14 cellular contexts compared by ENCODE assay signal in the genomic region with DNA sequence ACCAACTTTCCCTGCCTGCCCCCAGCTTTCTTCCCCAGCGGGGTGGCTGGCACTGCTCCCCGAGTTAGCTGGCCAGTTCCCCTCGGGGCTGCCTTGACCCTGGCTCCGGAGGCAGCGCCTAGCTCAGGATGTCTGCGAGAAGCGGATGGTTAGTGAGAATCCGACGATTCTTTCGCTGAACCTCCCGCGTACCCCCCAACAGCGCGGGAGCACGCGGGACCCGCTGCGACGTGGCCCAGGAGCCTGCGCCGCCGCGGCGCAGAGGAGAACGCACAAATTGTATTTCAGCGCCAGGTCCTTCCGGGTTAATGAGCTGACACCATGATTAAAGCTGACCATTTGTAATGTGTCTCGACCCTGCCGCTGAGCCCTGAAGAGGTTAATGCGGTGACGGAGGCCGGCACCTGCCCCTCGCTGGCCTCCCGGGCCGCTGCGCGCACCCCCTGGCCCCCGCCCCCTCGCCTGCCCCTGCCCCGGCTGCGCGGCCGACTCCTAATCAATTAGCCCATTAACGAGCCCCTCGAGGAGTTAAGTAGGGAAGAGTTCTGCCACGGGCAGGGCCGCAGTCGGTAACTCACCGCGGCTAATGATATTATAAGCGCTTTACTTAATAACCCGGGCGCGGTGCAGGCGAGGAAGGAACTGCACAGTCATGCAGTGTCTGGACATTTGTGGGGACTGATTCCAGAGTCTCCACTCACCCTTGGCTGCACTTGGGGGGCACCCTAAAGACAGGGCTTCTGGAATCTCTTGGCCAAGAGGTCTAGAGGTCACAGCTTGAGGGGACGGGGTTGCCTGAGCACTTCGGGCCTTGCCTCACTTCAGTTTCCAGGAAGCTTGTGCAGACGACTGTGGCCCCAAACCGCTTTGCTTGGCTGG. TPM values are rescaled to one million over a fixed set of nuclear protein-coding genes. Genes with fewer than 3 reads are reported as not detected.
DNase-seq lines count a peak whose midpoint lies in the region; ATAC-seq and TF ChIP-seq lines count a peak whose summit lies in the region.
"Had no signal": no experiment of that assay in that cellular context is flagged by ENCODE, and none has a peak within 500 bp of the region (broad histone marks: within the 10 kb centered on the region; RNA-seq: fewer than 3 reads in every experiment).

No MANE protein-coding gene starts in this region.

- WGBS in mesenchymal stem cell = 6% methylated on average over 59 of the region's 59 CpGs

- H3K4me1 Mint-ChIP-seq in CD4-positive, CD25-positive, alpha-beta regulatory T cell = peaks cover 15 to 77% (median 43%) of the 10 kb centered on the region in 4 donors
- H3K4me1 Mint-ChIP-seq in activated T-helper 1 cell treated with anti-CD3 and anti-CD28 coated beads, Interleukin-12 subunit alpha, Interleukin-12 subunit beta, Interleukin-2, Interleukin-4 antibody, amounts not matched to agents 30 ng/mL and 10 ng/mL and 1 ng/mL, durations not matched to agents 14 hours and 24 hours and 36 hours (ENCODE audit: low read depth) = peaks cover 36% of the 10 kb centered on the region

- intact Hi-C loops in activated T-helper 1 cell treated with anti-CD3 and anti-CD28 coated beads, Interleukin-12 subunit alpha, Interleukin-12 subunit beta, Interleukin-2, Interleukin-4 antibody, amounts not matched to agents 30 ng/mL and 10 ng/mL and 1 ng/mL, durations not matched to agents 14 hours and 24 hours and 36 hours (cut with micrococcal nuclease) = no loop called here

- peak overlapping the region; percentile 7 for H4K8ac ChIP-seq in mesenchymal stem cell (ENCODE audit: low read length)

- no peak for ATAC-seq in CD4-positive, CD25-positive, alpha-beta regulatory T cell (ENCODE audit: low read depth in 2 of 2)
- ATAC-seq in GM18519 (IDR thresholded peaks at IDR 0.05; ENCODE audit: low FRiP score, unreplicated experiment) = no peak
- no peak for ATAC-seq in HG03135 (IDR thresholded peaks at IDR 0.05; ENCODE audit: unreplicated experiment)
- ATAC-seq in GM18517 (IDR thresholded peaks at IDR 0.05; ENCODE audit: unreplicated experiment) = no peak
- no peak for ATAC-seq in GM19328 (IDR thresholded peaks at IDR 0.05; ENCODE audit: unreplicated experiment)
- ATAC-seq: body of pancreas had no signal

- H3K27ac Mint-ChIP-seq in CD4-positive, CD25-positive, alpha-beta regulatory T cell = no peak overlapping the region
- H3K27ac Mint-ChIP-seq in activated T-helper 1 cell treated with anti-CD3 and anti-CD28 coated beads, Interleukin-12 subunit alpha, Interleukin-12 subunit beta, Interleukin-2, Interleukin-4 antibody, amounts not matched to agents 30 ng/mL and 10 ng/mL and 1 ng/mL, durations not matched to agents 14 hours and 24 hours and 36 hours = peak overlapping the region; percentile 63

- DNase-seq in CD4-positive, CD25-positive, alpha-beta regulatory T cell = no peak
- DNase-seq in GM10248 (ENCODE audit: extremely low spot score) (peak; percentile 20), mesenchymal stem cell (no peak)
- DNase-seq in activated T-helper 1 cell treated with anti-CD3 and anti-CD28 coated beads, Interleukin-12 subunit alpha, Interleukin-12 subunit beta, Interleukin-2, Interleukin-4 antibody, amounts not matched to agents 30 ng/mL and 10 ng/mL and 1 ng/mL, durations not matched to agents 14 hours and 24 hours and 36 hours (ENCODE audit: low spot score) = no peak
- DNase-seq: body of pancreas; NCI-H1417 treated with DMSO at 0.1 percent for 48 hours; stimulated activated CD8-positive, alpha-beta memory T cell treated with anti-CD3 and anti-CD28 coated beads, Interleukin-4, amount 100 ng/mL, for 48 hours had no signal

- no peaks in the 10 kb centered on the region for H3K36me3 ChIP-seq in CD4-positive, CD25-positive, alpha-beta regulatory T cell (ENCODE audit: control insufficient read depth, insufficient read depth, low read length)
- H3K36me3 ChIP-seq in mesenchymal stem cell (ENCODE audit: control insufficient read depth in 1 of 2, insufficient read depth in 2 of 2, low read depth in 1 of 2, low read length in 2 of 2) = no peaks in the 10 kb centered on the region

- no peak overlapping the region for H3K18ac ChIP-seq in mesenchymal stem cell (ENCODE audit: low read depth in 1 of 2, low read length in 2 of 2)

- H3K79me1 ChIP-seq in mesenchymal stem cell (replicated peaks; ENCODE audit: low read length, poor library complexity, severe bottlenecking) = no peaks in the 10 kb centered on the region

- peak overlapping the region; percentile 20 for H2AFZ ChIP-seq in mesenchymal stem cell (ENCODE audit: low read depth, low read length)

- POLR2A ChIA-PET in GM10248 (lab: Yijun Ruan, JAX) = no interaction called here

- no peak for TF ChIP-seq CTCF in GM10248 (IDR thresholded peaks at IDR 0.05; ENCODE audit: control extremely low read depth, extremely low read depth, low read depth, missing control alignments)

- H3K27me3 Mint-ChIP-seq in CD4-positive, CD25-positive, alpha-beta regulatory T cell = peaks cover 84% of the 10 kb centered on the region
- peaks cover 66% of the 10 kb centered on the region for H3K27me3 Mint-ChIP-seq in activated T-helper 1 cell treated with anti-CD3 and anti-CD28 coated beads, Interleukin-12 subunit alpha, Interleukin-12 subunit beta, Interleukin-2, Interleukin-4 antibody, amounts not matched to agents 30 ng/mL and 10 ng/mL and 1 ng/mL, durations not matched to agents 14 hours and 24 hours and 36 hours (ENCODE audit: insufficient read depth)

- H3K4me2 ChIP-seq in mesenchymal stem cell (ENCODE audit: low read length, poor library complexity, severe bottlenecking) = no peak overlapping the region
- H3K4me2 ChIP-seq: smooth muscle cell had no signal

- H2BK12ac ChIP-seq in mesenchymal stem cell (ENCODE audit: low read length in 2 of 2) = no peak overlapping the region

- H3K23ac ChIP-seq in mesenchymal stem cell (ENCODE audit: low read length in 2 of 2) = no peak overlapping the region

- no peak overlapping the region for H3K4ac ChIP-seq in mesenchymal stem cell (ENCODE audit: low read depth in 1 of 2, low read length in 2 of 2)

- no peak overlapping the region for H2BK120ac ChIP-seq in mesenchymal stem cell (ENCODE audit: low read depth, low read length)

- H2BK15ac ChIP-seq in mesenchymal stem cell (ENCODE audit: low read depth, poor library complexity, severe bottlenecking) = no peak overlapping the region

- H3K9ac ChIP-seq in mesenchymal stem cell (ENCODE audit: low read length) = no peak overlapping the region

- H3K14ac ChIP-seq in mesenchymal stem cell (ENCODE audit: low read length in 2 of 2) = no peak overlapping the region

- no peaks in the 10 kb centered on the region for H3K9me3 ChIP-seq in CD4-positive, CD25-positive, alpha-beta regulatory T cell (ENCODE audit: control insufficient read depth in 2 of 2, low read length in 2 of 2)
- H3K9me3 ChIP-seq in mesenchymal stem cell (ENCODE audit: control insufficient read depth, low read length) = peaks cover 6% of the 10 kb centered on the region
- H3K9me3 ChIP-seq: body of pancreas had no signal

- H2BK5ac ChIP-seq in mesenchymal stem cell (ENCODE audit: low read depth, low read length, poor library complexity, severe bottlenecking) = no peak overlapping the region

- peaks cover 52% of the 10 kb centered on the region for H3K27me3 ChIP-seq in CD4-positive, CD25-positive, alpha-beta regulatory T cell (ENCODE audit: control insufficient read depth, insufficient read depth, low read length)
- H3K27me3 ChIP-seq in mesenchymal stem cell (ENCODE audit: control insufficient read depth in 1 of 2, insufficient read depth in 1 of 2, low read length in 2 of 2) = peaks cover 98% of the 10 kb centered on the region in 2 experiments

- no peaks in the 10 kb centered on the region for H3K36me3 Mint-ChIP-seq in CD4-positive, CD25-positive, alpha-beta regulatory T cell
- peaks cover 4% of the 10 kb centered on the region for H3K36me3 Mint-ChIP-seq in activated T-helper 1 cell treated with anti-CD3 and anti-CD28 coated beads, Interleukin-12 subunit alpha, Interleukin-12 subunit beta, Interleukin-2, Interleukin-4 antibody, amounts not matched to agents 30 ng/mL and 10 ng/mL and 1 ng/mL, durations not matched to agents 14 hours and 24 hours and 36 hours (ENCODE audit: low read depth)

- no peak overlapping the region for H4K91ac ChIP-seq in mesenchymal stem cell (ENCODE audit: low read length)

- H3K4me3 Mint-ChIP-seq in CD4-positive, CD25-positive, alpha-beta regulatory T cell = peak overlapping the region; percentile 66 to 86 (median 78)
- H3K4me3 Mint-ChIP-seq in activated T-helper 1 cell treated with anti-CD3 and anti-CD28 coated beads, Interleukin-12 subunit alpha, Interleukin-12 subunit beta, Interleukin-2, Interleukin-4 antibody, amounts not matched to agents 30 ng/mL and 10 ng/mL and 1 ng/mL, durations not matched to agents 14 hours and 24 hours and 36 hours = no peak overlapping the region

- H3K4me3 ChIP-seq in CD4-positive, CD25-positive, alpha-beta regulatory T cell (ENCODE audit: low read depth, low read length) = no peak overlapping the region
- H3K4me3 ChIP-seq in mesenchymal stem cell (ENCODE audit: insufficient read depth in 1 of 2, low read depth in 1 of 2, low read length in 2 of 2) = no peak overlapping the region
- H3K4me3 ChIP-seq: body of pancreas, smooth muscle cell had no signal

- H3K9me3 Mint-ChIP-seq in CD4-positive, CD25-positive, alpha-beta regulatory T cell = peaks cover 0 to 9% (median 0%) of the 10 kb centered on the region in 7 donors
- H3K9me3 Mint-ChIP-seq in activated T-helper 1 cell treated with anti-CD3 and anti-CD28 coated beads, Interleukin-12 subunit alpha, Interleukin-12 subunit beta, Interleukin-2, Interleukin-4 antibody, amounts not matched to agents 30 ng/mL and 10 ng/mL and 1 ng/mL, durations not matched to agents 14 hours and 24 hours and 36 hours = no peaks in the 10 kb centered on the region

- CTCF ChIA-PET in GM10248 (lab: Yijun Ruan, JAX) = interaction anchor here (1.3 to 2.6 kb wide), 5 partner anchors 13 to 414 kb away, joined by 3 to 14 read pairs (median 6); no protein-coding TSS in a partner anchor

- H3K27ac ChIP-seq in CD4-positive, CD25-positive, alpha-beta regulatory T cell (ENCODE audit: insufficient read depth, low read length, poor library complexity, severe bottlenecking) = no peak overlapping the region
- H3K27ac ChIP-seq in mesenchymal stem cell (ENCODE audit: low read length, poor library complexity, severe bottlenecking) = no peak overlapping the region
- H3K27ac ChIP-seq: body of pancreas, epithelial cell of prostate had no signal

- H3K4me1 ChIP-seq in CD4-positive, CD25-positive, alpha-beta regulatory T cell (ENCODE audit: control insufficient read depth, insufficient read depth, low read length, poor library complexity, severe bottlenecking) = peaks cover 88% of the 10 kb centered on the region
- peaks cover 44% of the 10 kb centered on the region for H3K4me1 ChIP-seq in mesenchymal stem cell (ENCODE audit: control insufficient read depth, insufficient read depth, low read depth, low read length)

- no peak overlapping the region for H2AK5ac ChIP-seq in mesenchymal stem cell (ENCODE audit: low read length, severe bottlenecking)

RNA-seq across cellular contexts. Expression of gene HMX2, which starts 1.7 kb away (rescaled TPM):
- not detected for total RNA-seq in CD4-positive, CD25-positive, alpha-beta regulatory T cell
- polyA plus RNA-seq in CD4-positive, CD25-positive, alpha-beta regulatory T cell = under 1 TPM in 1 of 4 donors, not detected in 3; 0.37 TPM
- not detected in 2 replicates for total RNA-seq in activated T-helper 1 cell treated with anti-CD3 and anti-CD28 coated beads, Interleukin-12 subunit alpha, Interleukin-12 subunit beta, Interleukin-2, Interleukin-4 antibody, amounts not matched to agents 30 ng/mL and 10 ng/mL and 1 ng/mL, durations not matched to agents 14 hours and 24 hours and 36 hours
- not detected for polyA plus RNA-seq in mesenchymal stem cell (2013, experiment 1 of 2)
- polyA plus RNA-seq in mesenchymal stem cell (2013, experiment 2 of 2) = not detected
- total RNA-seq: activated CD8-positive, alpha-beta memory T cell treated with anti-CD3 and anti-CD28 coated beads for 36 hours; body of pancreas; smooth muscle cell had no signal
- polyA plus RNA-seq: smooth muscle cell had no signal

RNA-seq across cellular contexts. Expression of gene BUB3, which starts 8.0 kb away (rescaled TPM):
- total RNA-seq in CD4-positive, CD25-positive, alpha-beta regulatory T cell = 162 TPM
- polyA plus RNA-seq in CD4-positive, CD25-positive, alpha-beta regulatory T cell = 100 to 1,000 TPM; 311 to 369 (median 336) TPM
- total RNA-seq in activated T-helper 1 cell treated with anti-CD3 and anti-CD28 coated beads, Interleukin-12 subunit alpha, Interleukin-12 subunit beta, Interleukin-2, Interleukin-4 antibody, amounts not matched to agents 30 ng/mL and 10 ng/mL and 1 ng/mL, durations not matched to agents 14 hours and 24 hours and 36 hours = 197 and 201 TPM in 2 replicates
- 52.0 TPM for polyA plus RNA-seq in mesenchymal stem cell (2013, experiment 1 of 2)
- 54.7 TPM for polyA plus RNA-seq in mesenchymal stem cell (2013, experiment 2 of 2)

RNA-seq across cellular contexts. Expression of gene HMX3, which starts 10.5 kb away (rescaled TPM):
- total RNA-seq in CD4-positive, CD25-positive, alpha-beta regulatory T cell = not detected
- polyA plus RNA-seq in CD4-positive, CD25-positive, alpha-beta regulatory T cell = not detected
- total RNA-seq in activated T-helper 1 cell treated with anti-CD3 and anti-CD28 coated beads, Interleukin-12 subunit alpha, Interleukin-12 subunit beta, Interleukin-2, Interleukin-4 antibody, amounts not matched to agents 30 ng/mL and 10 ng/mL and 1 ng/mL, durations not matched to agents 14 hours and 24 hours and 36 hours = not detected in 2 replicates
- polyA plus RNA-seq in mesenchymal stem cell (2013, experiment 1 of 2) = not detected
- not detected for polyA plus RNA-seq in mesenchymal stem cell (2013, experiment 2 of 2)
- total RNA-seq: body of pancreas, smooth muscle cell had no signal
- polyA plus RNA-seq: smooth muscle cell had no signal
